Comparison of ENCODE assay signal across 20 cellular contexts in the genomic region with DNA sequence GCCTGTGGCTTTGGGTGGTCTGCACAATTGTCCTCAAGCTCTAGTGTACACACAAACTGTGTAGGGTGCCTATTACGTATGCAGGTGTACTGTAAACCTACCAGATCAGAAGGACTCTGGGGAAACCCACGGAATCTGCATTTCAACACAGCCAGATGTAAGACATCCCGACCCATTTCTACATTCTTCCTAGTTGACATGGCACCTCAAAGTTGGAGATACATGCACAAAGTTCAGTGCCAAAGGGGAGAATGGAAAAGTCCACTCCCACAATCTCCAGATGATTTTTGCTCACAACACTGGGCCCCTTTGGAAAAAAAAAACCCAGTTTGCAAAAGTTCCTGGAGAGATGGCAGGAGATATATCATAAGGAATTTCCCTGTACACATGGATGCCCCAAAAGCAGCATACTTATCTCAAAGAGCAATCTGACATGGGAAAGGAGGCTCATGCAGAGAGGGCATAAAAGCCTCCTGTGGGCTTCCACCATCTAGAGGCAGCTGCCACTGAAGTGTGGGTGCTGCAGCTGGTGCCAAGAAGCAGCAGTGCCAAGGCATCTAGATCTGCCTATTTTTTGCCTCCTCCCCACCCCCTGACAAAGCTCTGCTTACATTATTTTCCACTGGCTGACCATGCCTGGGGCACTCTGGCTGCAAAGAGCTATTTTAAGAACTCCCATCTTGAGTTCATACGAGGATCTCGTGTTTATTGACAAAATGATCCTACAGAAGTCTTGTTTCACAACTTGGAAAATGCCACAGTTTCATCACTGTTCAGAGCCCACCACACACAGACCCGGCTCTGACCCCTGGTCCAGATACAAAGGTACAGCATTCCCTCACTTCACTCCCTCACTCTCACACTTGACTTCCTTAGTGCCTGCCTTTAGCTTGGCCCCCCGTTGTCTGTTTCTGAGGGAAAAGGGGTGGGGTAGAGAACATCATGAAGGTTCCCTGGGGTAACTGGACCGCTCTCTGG.
A peak's percentile ranks its signal among the peaks of the same experiment; 100 is the strongest.
DNase-seq lines count a peak whose midpoint lies in the region; ATAC-seq lines count a peak whose summit lies in the region.
"Had no signal": no experiment of that assay in that cellular context is flagged by ENCODE, and none has a peak within 500 bp of the region (broad histone marks: within the 10 kb centered on the region; RNA-seq: fewer than 3 reads in every experiment).

No MANE protein-coding gene starts in this region.

- H3K9me3 Mint-ChIP-seq in stimulated activated memory B cell treated with anti-CD40 and anti-IgM and Interleukin-4, amounts not matched to agents 10 μg/mL and 1 μg/mL and 100 μg/mL, for 72 hours: no peaks in the 10 kb centered on the region
- H3K9me3 Mint-ChIP-seq in activated T-cell treated with anti-CD3 and anti-CD28 coated beads, Interleukin-2, amount 50 U/mL, for 24 hours: no peaks in the 10 kb centered on the region
- H3K9me3 Mint-ChIP-seq: activated CD4-positive, alpha-beta T cell treated with anti-CD3 and anti-CD28 coated beads, Interleukin-2, amount 10 ng/mL, durations not matched to agents 7 days and 5 days; stimulated activated effector memory CD8-positive, alpha-beta T cell treated with anti-CD3 and anti-CD28 coated beads, Interleukin-12 subunit alpha, Interleukin-12 subunit beta, amount 100 ng/mL, for 72 hours had no signal

- no peak overlapping the region for H3K4me3 Mint-ChIP-seq in stimulated activated memory B cell treated with anti-CD40 and anti-IgM and Interleukin-4, amounts not matched to agents 10 μg/mL and 1 μg/mL and 100 μg/mL, for 72 hours
- no peak overlapping the region for H3K4me3 Mint-ChIP-seq in activated T-cell treated with anti-CD3 and anti-CD28 coated beads, Interleukin-2, amount 50 U/mL, for 24 hours
- H3K4me3 Mint-ChIP-seq: activated CD4-positive, alpha-beta T cell treated with anti-CD3 and anti-CD28 coated beads, Interleukin-2, amount 10 ng/mL, durations not matched to agents 7 days and 5 days; immature natural killer cell; stimulated activated effector memory CD8-positive, alpha-beta T cell treated with anti-CD3 and anti-CD28 coated beads, Interleukin-12 subunit alpha, Interleukin-12 subunit beta, amount 100 ng/mL, for 72 hours had no signal

- no peak overlapping the region for H3K27ac Mint-ChIP-seq in stimulated activated memory B cell treated with anti-CD40 and anti-IgM and Interleukin-4, amounts not matched to agents 10 μg/mL and 1 μg/mL and 100 μg/mL, for 72 hours
- H3K27ac Mint-ChIP-seq in activated T-cell treated with anti-CD3 and anti-CD28 coated beads, Interleukin-2, amount 50 U/mL, for 24 hours: no peak overlapping the region
- H3K27ac Mint-ChIP-seq: activated CD4-positive, alpha-beta T cell treated with anti-CD3 and anti-CD28 coated beads, Interleukin-2, amount 10 ng/mL, durations not matched to agents 7 days and 5 days; immature natural killer cell; stimulated activated effector memory CD8-positive, alpha-beta T cell treated with anti-CD3 and anti-CD28 coated beads, Interleukin-12 subunit alpha, Interleukin-12 subunit beta, amount 100 ng/mL, for 72 hours had no signal

- H3K4me1 Mint-ChIP-seq in stimulated activated memory B cell treated with anti-CD40 and anti-IgM and Interleukin-4, amounts not matched to agents 10 μg/mL and 1 μg/mL and 100 μg/mL, for 72 hours: no peaks in the 10 kb centered on the region
- H3K4me1 Mint-ChIP-seq in activated T-cell treated with anti-CD3 and anti-CD28 coated beads, Interleukin-2, amount 50 U/mL, for 24 hours (ENCODE audit: low read depth): no peaks in the 10 kb centered on the region
- H3K4me1 Mint-ChIP-seq: activated CD4-positive, alpha-beta T cell treated with anti-CD3 and anti-CD28 coated beads, Interleukin-2, amount 10 ng/mL, durations not matched to agents 7 days and 5 days; immature natural killer cell; stimulated activated effector memory CD8-positive, alpha-beta T cell treated with anti-CD3 and anti-CD28 coated beads, Interleukin-12 subunit alpha, Interleukin-12 subunit beta, amount 100 ng/mL, for 72 hours had no signal

- ATAC-seq in stimulated activated memory B cell treated with anti-CD40 and anti-IgM and Interleukin-4, amounts not matched to agents 10 μg/mL and 1 μg/mL and 100 μg/mL, for 72 hours: peak; percentile 10
- ATAC-seq in HG02588 (IDR thresholded peaks at IDR 0.05; ENCODE audit: unreplicated experiment): no peak
- ATAC-seq: stimulated activated effector memory CD8-positive, alpha-beta T cell treated with anti-CD3 and anti-CD28 coated beads, Interleukin-12 subunit alpha, Interleukin-12 subunit beta, amount 100 ng/mL, for 72 hours had no signal

- DNase-seq in GM03348 (ENCODE audit: low spot score) (peak; percentile 55), astrocyte of the hippocampus (ENCODE audit: low read depth, low spot score) (peak; percentile 12), left kidney (ENCODE audit: low read depth, low spot score) (peak; percentile 14), NCI-H1694 (lab: John Stamatoyannopoulos, UW) (no peak)
- no peak for DNase-seq in stimulated activated naive CD4-positive, alpha-beta T cell treated with Interleukin-2 at 50 U/mL for 16 hours (lab: John Stamatoyannopoulos, UW)
- DNase-seq in activated T-cell treated with anti-CD3 and anti-CD28 coated beads, Interleukin-2, amount 50 U/mL, for 24 hours: no peak
- DNase-seq: activated CD4-positive, alpha-beta T cell treated with anti-CD3 and anti-CD28 coated beads, Interleukin-2, amount 10 ng/mL, durations not matched to agents 7 days and 5 days; activated T-cell treated with anti-CD3 and anti-CD28 coated beads, Interleukin-2, amount 50 U/mL, for 48 hours; amniotic stem cell; Caco-2; dorsolateral prefrontal cortex; immature natural killer cell; NCI-H1930; NCI-H526 treated with DMSO at 0.1 percent for 48 hours; retina; stimulated activated CD4-positive, alpha-beta T cell treated with anti-CD3 and anti-CD28 coated beads, Interleukin-4, amount 100 ng/mL, for 4 hours; T1000 had no signal

- H3K36me3 Mint-ChIP-seq in stimulated activated memory B cell treated with anti-CD40 and anti-IgM and Interleukin-4, amounts not matched to agents 10 μg/mL and 1 μg/mL and 100 μg/mL, for 72 hours: no peaks in the 10 kb centered on the region
- no peaks in the 10 kb centered on the region for H3K36me3 Mint-ChIP-seq in activated T-cell treated with anti-CD3 and anti-CD28 coated beads, Interleukin-2, amount 50 U/mL, for 24 hours (ENCODE audit: low read depth)
- H3K36me3 Mint-ChIP-seq: immature natural killer cell; stimulated activated effector memory CD8-positive, alpha-beta T cell treated with anti-CD3 and anti-CD28 coated beads, Interleukin-12 subunit alpha, Interleukin-12 subunit beta, amount 100 ng/mL, for 72 hours had no signal

- H3K27me3 Mint-ChIP-seq in stimulated activated memory B cell treated with anti-CD40 and anti-IgM and Interleukin-4, amounts not matched to agents 10 μg/mL and 1 μg/mL and 100 μg/mL, for 72 hours: peaks cover 23% of the 10 kb centered on the region
- H3K27me3 Mint-ChIP-seq in activated T-cell treated with anti-CD3 and anti-CD28 coated beads, Interleukin-2, amount 50 U/mL, for 24 hours: peaks cover 8% of the 10 kb centered on the region

Comparison
In these comparisons a context has a peak if more than half of its experiments do, and no peak if none do; other contexts are left out.
1. DNase-seq: peak in GM03348 (single experiment), astrocyte of the hippocampus (single experiment) and left kidney (single experiment); none in stimulated activated naive CD4-positive, alpha-beta T cell treated with Interleukin-2 at 50 U/mL for 16 hours (single experiment), activated T-cell treated with anti-CD3 and anti-CD28 coated beads, Interleukin-2, amount 50 U/mL, for 24 hours (single experiment) and NCI-H1694 (single experiment).